In the genomic region with DNA sequence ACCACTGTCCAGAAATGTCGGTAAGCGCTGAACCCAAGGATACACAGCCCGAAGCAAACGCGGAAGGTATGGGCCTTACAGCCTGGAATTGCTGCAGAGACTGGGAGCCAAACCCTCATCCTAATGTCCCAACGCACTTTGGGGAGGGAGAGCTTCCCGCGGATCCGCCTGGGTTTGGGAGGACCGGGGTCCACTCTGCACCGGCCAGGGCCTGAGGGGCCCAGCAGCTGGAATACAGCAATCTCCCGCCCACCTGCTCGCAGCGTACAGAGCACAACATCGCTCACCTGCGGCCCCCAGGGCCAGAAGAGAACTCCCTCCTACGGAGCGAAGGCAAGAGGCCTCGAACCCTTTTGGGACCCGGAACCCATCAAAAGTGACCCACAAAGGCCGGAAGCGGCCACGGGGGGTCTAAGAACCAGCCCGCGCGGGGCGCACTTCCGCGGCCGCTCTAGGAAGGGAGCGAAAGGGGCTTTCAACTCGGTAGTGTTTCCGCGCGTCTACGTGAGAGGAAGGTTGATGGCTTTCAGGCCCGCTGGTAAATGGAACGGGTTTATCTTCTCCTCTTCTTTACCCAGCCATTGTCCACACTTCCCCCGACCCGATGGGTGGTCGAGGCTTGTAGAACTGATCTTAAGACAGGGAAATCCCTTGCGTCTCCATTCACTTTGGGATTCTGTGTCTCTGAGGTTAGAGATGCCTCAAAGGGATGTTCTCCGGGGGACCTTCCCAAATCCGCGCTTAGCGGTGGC, we compare ENCODE assay signal across 1 cellular context.
TF ChIP-seq lines count a peak whose summit lies in the region.

A gene (minus strand): TSS at position 378 of the 752 bp plus-strand sequence. CDS start 1,342 bp downstream, outside the sequence.

TF ChIP-seq in HEK293, 187 proteins besides CTCF, POLR2A, EP300 and RAD21 (continued from another document and continues in another):
- TF ChIP-seq, protein P1, sequence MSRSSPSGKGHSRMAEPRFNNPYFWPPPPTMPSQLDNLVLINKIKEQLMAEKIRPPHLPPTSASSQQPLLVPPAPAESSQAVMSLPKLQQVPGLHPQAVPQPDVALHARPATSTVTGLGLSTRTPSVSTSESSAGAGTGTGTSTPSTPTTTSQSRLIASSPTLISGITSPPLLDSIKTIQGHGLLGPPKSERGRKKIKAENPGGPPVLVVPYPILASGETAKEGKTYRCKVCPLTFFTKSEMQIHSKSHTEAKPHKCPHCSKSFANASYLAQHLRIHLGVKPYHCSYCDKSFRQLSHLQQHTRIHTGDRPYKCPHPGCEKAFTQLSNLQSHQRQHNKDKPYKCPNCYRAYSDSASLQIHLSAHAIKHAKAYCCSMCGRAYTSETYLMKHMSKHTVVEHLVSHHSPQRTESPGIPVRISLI (tag by site-specific recombination; IDR thresholded peaks at IDR 0.05), result no peak
- TF ChIP-seq ZNF394 (tag by site-specific recombination; IDR thresholded peaks at IDR 0.05; ENCODE audit: borderline replicate concordance) (peak; percentile 74), ZEB2 (tag by site-specific recombination; IDR thresholded peaks at IDR 0.05) (peak; percentile 81), ZNF670 (tag by site-specific recombination; IDR thresholded peaks at IDR 0.05; ENCODE audit: low read depth) (no peak), ZNF660 (tag by site-specific recombination; IDR thresholded peaks at IDR 0.05) (peak; percentile 96), TRIM28 (IDR thresholded peaks at IDR 0.05; ENCODE audit: borderline replicate concordance, low read length) (peak; percentile 69; the same call in 1 of the 2 replicates), YY2 (tag by site-specific recombination; IDR thresholded peaks at IDR 0.05) (no peak; the same call in 1 of the 2 replicates), ZNF791 (tag by site-specific recombination; IDR thresholded peaks at IDR 0.05) (no peak), ZNF626 (tag by site-specific recombination; IDR thresholded peaks at IDR 0.05) (no peak), ZFP3 (tag by site-specific recombination; IDR thresholded peaks at IDR 0.05; ENCODE audit: low read depth) (no peak), ZNF600 (tag by site-specific recombination; IDR thresholded peaks at IDR 0.05) (0 out of 2 replicates have a peak, but pooled peaks have one; percentile 17), ZNF701 (tag by site-specific recombination; IDR thresholded peaks at IDR 0.05) (no peak), ZNF37A (tag by site-specific recombination; IDR thresholded peaks at IDR 0.05) (no peak), ZNF132 (tag by site-specific recombination; IDR thresholded peaks at IDR 0.05; ENCODE audit: borderline replicate concordance) (no peak), ZBTB48 (tag by site-specific recombination; IDR thresholded peaks at IDR 0.05) (peak; percentile 65; the same call in 1 of the 2 replicates), ZBTB17 (tag by site-specific recombination; IDR thresholded peaks at IDR 0.05) (peak; percentile 67), SALL2 (tag by site-specific recombination; IDR thresholded peaks at IDR 0.05; ENCODE audit: borderline replicate concordance) (no peak), SP3 (tag by site-specific recombination; IDR thresholded peaks at IDR 0.05) (peak; percentile 63), GFI1B (tag by site-specific recombination; IDR thresholded peaks at IDR 0.05) (no peak), ZNF140 (tag by site-specific recombination; IDR thresholded peaks at IDR 0.05) (no peak), ZNF555 (tag by site-specific recombination; conservative IDR thresholded peaks at IDR 0.05) (no peak), ZNF596 (tag by site-specific recombination; IDR thresholded peaks at IDR 0.05) (0 out of 2 replicates have a peak, but pooled peaks have one; percentile 21), ZNF184 (tag by site-specific recombination; IDR thresholded peaks at IDR 0.05) (peak; percentile 47; the same call in 1 of the 2 replicates), SETDB1 (IDR thresholded peaks at IDR 0.05; ENCODE audit: insufficient read length, low read length) (peak; percentile 57), ZNF423 (tag by site-specific recombination; IDR thresholded peaks at IDR 0.05) (no peak), ZNF76 (tag by site-specific recombination; IDR thresholded peaks at IDR 0.05; ENCODE audit: borderline replicate concordance, low read depth) (peak; percentile 74; the same call in 1 of the 2 replicates), ZNF510 (tag by site-specific recombination; IDR thresholded peaks at IDR 0.05; ENCODE audit: insufficient replicate concordance) (no peak), ZNF175 (tag by site-specific recombination; IDR thresholded peaks at IDR 0.05) (no peak), ZNF426 (tag by site-specific recombination; IDR thresholded peaks at IDR 0.05) (no peak), ZNF239 (tag by site-specific recombination; IDR thresholded peaks at IDR 0.05) (no peak), ZNF274 (IDR thresholded peaks at IDR 0.05; ENCODE audit: low read length) (no peak), ZNF274 (tag by site-specific recombination; IDR thresholded peaks at IDR 0.05; ENCODE audit: borderline replicate concordance) (no peak), ZBTB8A (tag by site-specific recombination; IDR thresholded peaks at IDR 0.05) (peak; percentile 85), KLF8 (tag by site-specific recombination; IDR thresholded peaks at IDR 0.05) (peak; percentile 87), FEZF1 (tag by site-specific recombination; IDR thresholded peaks at IDR 0.05) (0 out of 2 replicates have a peak, but pooled peaks have one; percentile 21), ZNF404 (tag by site-specific recombination; IDR thresholded peaks at IDR 0.05) (no peak)
- TF ChIP-seq, protein P2, sequence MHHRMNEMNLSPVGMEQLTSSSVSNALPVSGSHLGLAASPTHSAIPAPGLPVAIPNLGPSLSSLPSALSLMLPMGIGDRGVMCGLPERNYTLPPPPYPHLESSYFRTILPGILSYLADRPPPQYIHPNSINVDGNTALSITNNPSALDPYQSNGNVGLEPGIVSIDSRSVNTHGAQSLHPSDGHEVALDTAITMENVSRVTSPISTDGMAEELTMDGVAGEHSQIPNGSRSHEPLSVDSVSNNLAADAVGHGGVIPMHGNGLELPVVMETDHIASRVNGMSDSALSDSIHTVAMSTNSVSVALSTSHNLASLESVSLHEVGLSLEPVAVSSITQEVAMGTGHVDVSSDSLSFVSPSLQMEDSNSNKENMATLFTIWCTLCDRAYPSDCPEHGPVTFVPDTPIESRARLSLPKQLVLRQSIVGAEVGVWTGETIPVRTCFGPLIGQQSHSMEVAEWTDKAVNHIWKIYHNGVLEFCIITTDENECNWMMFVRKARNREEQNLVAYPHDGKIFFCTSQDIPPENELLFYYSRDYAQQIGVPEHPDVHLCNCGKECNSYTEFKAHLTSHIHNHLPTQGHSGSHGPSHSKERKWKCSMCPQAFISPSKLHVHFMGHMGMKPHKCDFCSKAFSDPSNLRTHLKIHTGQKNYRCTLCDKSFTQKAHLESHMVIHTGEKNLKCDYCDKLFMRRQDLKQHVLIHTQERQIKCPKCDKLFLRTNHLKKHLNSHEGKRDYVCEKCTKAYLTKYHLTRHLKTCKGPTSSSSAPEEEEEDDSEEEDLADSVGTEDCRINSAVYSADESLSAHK (tag by site-specific recombination; IDR thresholded peaks at IDR 0.05), result peak; percentile 38; the same call in 1 of the 2 replicates
- TF ChIP-seq, protein P3, sequence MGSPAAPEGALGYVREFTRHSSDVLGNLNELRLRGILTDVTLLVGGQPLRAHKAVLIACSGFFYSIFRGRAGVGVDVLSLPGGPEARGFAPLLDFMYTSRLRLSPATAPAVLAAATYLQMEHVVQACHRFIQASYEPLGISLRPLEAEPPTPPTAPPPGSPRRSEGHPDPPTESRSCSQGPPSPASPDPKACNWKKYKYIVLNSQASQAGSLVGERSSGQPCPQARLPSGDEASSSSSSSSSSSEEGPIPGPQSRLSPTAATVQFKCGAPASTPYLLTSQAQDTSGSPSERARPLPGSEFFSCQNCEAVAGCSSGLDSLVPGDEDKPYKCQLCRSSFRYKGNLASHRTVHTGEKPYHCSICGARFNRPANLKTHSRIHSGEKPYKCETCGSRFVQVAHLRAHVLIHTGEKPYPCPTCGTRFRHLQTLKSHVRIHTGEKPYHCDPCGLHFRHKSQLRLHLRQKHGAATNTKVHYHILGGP (tag by site-specific recombination; IDR thresholded peaks at IDR 0.05), result no peak
- TF ChIP-seq, protein P4, sequence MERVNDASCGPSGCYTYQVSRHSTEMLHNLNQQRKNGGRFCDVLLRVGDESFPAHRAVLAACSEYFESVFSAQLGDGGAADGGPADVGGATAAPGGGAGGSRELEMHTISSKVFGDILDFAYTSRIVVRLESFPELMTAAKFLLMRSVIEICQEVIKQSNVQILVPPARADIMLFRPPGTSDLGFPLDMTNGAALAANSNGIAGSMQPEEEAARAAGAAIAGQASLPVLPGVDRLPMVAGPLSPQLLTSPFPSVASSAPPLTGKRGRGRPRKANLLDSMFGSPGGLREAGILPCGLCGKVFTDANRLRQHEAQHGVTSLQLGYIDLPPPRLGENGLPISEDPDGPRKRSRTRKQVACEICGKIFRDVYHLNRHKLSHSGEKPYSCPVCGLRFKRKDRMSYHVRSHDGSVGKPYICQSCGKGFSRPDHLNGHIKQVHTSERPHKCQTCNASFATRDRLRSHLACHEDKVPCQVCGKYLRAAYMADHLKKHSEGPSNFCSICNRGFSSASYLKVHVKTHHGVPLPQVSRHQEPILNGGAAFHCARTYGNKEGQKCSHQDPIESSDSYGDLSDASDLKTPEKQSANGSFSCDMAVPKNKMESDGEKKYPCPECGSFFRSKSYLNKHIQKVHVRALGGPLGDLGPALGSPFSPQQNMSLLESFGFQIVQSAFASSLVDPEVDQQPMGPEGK (tag by site-specific recombination; IDR thresholded peaks at IDR 0.05), result peak; percentile 87
- TF ChIP-seq, protein P5, sequence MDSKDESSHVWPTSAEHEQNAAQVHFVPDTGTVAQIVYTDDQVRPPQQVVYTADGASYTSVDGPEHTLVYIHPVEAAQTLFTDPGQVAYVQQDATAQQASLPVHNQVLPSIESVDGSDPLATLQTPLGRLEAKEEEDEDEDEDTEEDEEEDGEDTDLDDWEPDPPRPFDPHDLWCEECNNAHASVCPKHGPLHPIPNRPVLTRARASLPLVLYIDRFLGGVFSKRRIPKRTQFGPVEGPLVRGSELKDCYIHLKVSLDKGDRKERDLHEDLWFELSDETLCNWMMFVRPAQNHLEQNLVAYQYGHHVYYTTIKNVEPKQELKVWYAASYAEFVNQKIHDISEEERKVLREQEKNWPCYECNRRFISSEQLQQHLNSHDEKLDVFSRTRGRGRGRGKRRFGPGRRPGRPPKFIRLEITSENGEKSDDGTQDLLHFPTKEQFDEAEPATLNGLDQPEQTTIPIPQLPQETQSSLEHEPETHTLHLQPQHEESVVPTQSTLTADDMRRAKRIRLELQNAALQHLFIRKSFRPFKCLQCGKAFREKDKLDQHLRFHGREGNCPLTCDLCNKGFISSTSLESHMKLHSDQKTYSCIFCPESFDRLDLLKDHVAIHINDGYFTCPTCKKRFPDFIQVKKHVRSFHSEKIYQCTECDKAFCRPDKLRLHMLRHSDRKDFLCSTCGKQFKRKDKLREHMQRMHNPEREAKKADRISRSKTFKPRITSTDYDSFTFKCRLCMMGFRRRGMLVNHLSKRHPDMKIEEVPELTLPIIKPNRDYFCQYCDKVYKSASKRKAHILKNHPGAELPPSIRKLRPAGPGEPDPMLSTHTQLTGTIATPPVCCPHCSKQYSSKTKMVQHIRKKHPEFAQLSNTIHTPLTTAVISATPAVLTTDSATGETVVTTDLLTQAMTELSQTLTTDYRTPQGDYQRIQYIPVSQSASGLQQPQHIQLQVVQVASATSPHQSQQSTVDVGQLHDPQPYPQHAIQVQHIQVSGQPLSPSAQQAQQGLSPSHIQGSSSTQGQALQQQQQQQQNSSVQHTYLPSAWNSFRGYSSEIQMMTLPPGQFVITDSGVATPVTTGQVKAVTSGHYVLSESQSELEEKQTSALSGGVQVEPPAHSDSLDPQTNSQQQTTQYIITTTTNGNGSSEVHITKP (tag by site-specific recombination; IDR thresholded peaks at IDR 0.05), result peak; percentile 58; the same call in 1 of the 2 replicates
- TF ChIP-seq, protein P6, sequence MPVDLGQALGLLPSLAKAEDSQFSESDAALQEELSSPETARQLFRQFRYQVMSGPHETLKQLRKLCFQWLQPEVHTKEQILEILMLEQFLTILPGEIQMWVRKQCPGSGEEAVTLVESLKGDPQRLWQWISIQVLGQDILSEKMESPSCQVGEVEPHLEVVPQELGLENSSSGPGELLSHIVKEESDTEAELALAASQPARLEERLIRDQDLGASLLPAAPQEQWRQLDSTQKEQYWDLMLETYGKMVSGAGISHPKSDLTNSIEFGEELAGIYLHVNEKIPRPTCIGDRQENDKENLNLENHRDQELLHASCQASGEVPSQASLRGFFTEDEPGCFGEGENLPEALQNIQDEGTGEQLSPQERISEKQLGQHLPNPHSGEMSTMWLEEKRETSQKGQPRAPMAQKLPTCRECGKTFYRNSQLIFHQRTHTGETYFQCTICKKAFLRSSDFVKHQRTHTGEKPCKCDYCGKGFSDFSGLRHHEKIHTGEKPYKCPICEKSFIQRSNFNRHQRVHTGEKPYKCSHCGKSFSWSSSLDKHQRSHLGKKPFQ (tag by site-specific recombination; IDR thresholded peaks at IDR 0.05), result no peak
- TF ChIP-seq, protein P7, sequence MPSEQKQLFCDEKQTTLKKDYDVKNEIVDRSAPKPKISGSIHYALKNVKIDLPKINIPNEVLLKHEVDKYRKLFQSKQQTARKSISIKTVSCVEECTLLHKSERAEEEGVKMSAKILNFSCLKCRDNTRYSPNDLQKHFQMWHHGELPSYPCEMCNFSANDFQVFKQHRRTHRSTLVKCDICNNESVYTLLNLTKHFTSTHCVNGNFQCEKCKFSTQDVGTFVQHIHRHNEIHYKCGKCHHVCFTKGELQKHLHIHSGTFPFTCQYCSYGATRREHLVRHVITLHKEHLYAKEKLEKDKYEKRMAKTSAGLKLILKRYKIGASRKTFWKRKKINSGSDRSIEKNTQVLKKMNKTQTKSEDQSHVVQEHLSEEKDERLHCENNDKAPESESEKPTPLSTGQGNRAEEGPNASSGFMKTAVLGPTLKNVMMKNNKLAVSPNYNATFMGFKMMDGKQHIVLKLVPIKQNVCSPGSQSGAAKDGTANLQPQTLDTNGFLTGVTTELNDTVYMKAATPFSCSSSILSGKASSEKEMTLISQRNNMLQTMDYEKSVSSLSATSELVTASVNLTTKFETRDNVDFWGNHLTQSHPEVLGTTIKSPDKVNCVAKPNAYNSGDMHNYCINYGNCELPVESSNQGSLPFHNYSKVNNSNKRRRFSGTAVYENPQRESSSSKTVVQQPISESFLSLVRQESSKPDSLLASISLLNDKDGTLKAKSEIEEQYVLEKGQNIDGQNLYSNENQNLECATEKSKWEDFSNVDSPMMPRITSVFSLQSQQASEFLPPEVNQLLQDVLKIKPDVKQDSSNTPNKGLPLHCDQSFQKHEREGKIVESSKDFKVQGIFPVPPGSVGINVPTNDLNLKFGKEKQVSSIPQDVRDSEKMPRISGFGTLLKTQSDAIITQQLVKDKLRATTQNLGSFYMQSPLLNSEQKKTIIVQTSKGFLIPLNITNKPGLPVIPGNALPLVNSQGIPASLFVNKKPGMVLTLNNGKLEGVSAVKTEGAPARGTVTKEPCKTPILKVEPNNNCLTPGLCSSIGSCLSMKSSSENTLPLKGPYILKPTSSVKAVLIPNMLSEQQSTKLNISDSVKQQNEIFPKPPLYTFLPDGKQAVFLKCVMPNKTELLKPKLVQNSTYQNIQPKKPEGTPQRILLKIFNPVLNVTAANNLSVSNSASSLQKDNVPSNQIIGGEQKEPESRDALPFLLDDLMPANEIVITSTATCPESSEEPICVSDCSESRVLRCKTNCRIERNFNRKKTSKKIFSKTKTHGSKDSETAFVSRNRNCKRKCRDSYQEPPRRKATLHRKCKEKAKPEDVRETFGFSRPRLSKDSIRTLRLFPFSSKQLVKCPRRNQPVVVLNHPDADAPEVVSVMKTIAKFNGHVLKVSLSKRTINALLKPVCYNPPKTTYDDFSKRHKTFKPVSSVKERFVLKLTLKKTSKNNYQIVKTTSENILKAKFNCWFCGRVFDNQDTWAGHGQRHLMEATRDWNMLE (tag by site-specific recombination; conservative IDR thresholded peaks at IDR 0.05; ENCODE audit: low read depth), result peak; percentile 96
